In the genomic region with DNA sequence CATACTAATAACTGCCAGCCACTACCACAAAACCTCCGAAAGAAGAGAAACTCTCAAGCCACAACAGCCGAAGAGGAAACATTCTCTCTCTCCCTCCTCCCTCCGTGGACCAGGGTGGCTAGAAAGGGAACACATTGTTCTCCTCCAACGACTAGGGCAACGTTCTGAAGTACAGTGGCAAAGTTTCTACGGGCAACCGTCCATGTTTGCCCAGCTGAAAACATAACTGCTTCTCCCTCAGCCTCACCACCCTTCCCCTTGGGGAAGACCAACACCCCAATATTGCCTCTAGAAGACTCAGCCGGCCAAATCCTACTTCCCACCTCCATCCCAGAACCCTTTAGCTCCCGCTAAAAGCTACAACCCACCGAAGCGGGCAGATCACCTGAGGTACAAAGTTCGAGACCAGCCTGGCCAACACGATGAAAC, we compare ENCODE assay signal across 8 cellular contexts. TPM values are rescaled to one million over a fixed set of nuclear protein-coding genes. Genes with fewer than 3 reads are reported as not detected.
DNase-seq lines count a peak whose midpoint lies in the region; ATAC-seq lines count a peak whose summit lies in the region.

No MANE protein-coding gene starts in this region.

- DNase-seq in activated naive CD8-positive, alpha-beta T cell treated with anti-CD3 and anti-CD28 coated beads, Interleukin-2, amount 10 ng/mL, durations not matched to agents 7 days and 5 days: no peak
- DNase-seq in stimulated activated naive B cell treated with anti-CD40 and anti-IgM and Interleukin-4, amounts not matched to agents 10 μg/mL and 1 μg/mL and 100 μg/mL, for 72 hours: no peak
- DNase-seq in NCI-H2196 treated with DMSO at 0.1 percent for 48 hours (lab: John Stamatoyannopoulos, UW; ENCODE audit: unreplicated experiment) (no peak), NCI-H524 treated with DMSO at 0.1 percent for 48 hours (lab: John Stamatoyannopoulos, UW) (no peak)

- peak overlapping the region in 2 of 3 donors; percentile 8 to 70 for H3K27ac Mint-ChIP-seq in IgD-negative memory B cell
- H3K27ac Mint-ChIP-seq in activated naive CD8-positive, alpha-beta T cell treated with anti-CD3 and anti-CD28 coated beads, Interleukin-2, amount 10 ng/mL, durations not matched to agents 7 days and 5 days: no peak overlapping the region
- H3K27ac Mint-ChIP-seq in stimulated activated naive B cell treated with anti-CD40 and anti-IgM and Interleukin-4, amounts not matched to agents 10 μg/mL and 1 μg/mL and 100 μg/mL, for 72 hours: peak overlapping the region; percentile 89

- H3K27ac ChIP-seq in BLaER1 (peak overlapping the region; percentile 98), iPS-20b (ENCODE audit: low read length) (no peak overlapping the region)

- peaks cover 12% of the 10 kb centered on the region for H3K27me3 Mint-ChIP-seq in IgD-negative memory B cell
- H3K27me3 Mint-ChIP-seq in activated naive CD8-positive, alpha-beta T cell treated with anti-CD3 and anti-CD28 coated beads, Interleukin-2, amount 10 ng/mL, durations not matched to agents 7 days and 5 days: peaks cover 40% of the 10 kb centered on the region
- peaks cover 3 to 5% of the 10 kb centered on the region in 2 donors for H3K27me3 Mint-ChIP-seq in stimulated activated naive B cell treated with anti-CD40 and anti-IgM and Interleukin-4, amounts not matched to agents 10 μg/mL and 1 μg/mL and 100 μg/mL, for 72 hours

- peaks cover 11 to 15% (median 14%) of the 10 kb centered on the region in 3 donors for H3K4me1 Mint-ChIP-seq in IgD-negative memory B cell
- peaks cover 17% of the 10 kb centered on the region for H3K4me1 Mint-ChIP-seq in activated naive CD8-positive, alpha-beta T cell treated with anti-CD3 and anti-CD28 coated beads, Interleukin-2, amount 10 ng/mL, durations not matched to agents 7 days and 5 days
- H3K4me1 Mint-ChIP-seq in stimulated activated naive B cell treated with anti-CD40 and anti-IgM and Interleukin-4, amounts not matched to agents 10 μg/mL and 1 μg/mL and 100 μg/mL, for 72 hours: peaks cover 28 to 33% of the 10 kb centered on the region in 2 donors

- H3K4me3 Mint-ChIP-seq in IgD-negative memory B cell: peak overlapping the region; percentile 91 to 94 (median 92)
- peak overlapping the region; percentile 90 for H3K4me3 Mint-ChIP-seq in activated naive CD8-positive, alpha-beta T cell treated with anti-CD3 and anti-CD28 coated beads, Interleukin-2, amount 10 ng/mL, durations not matched to agents 7 days and 5 days
- peak overlapping the region; percentile 93 to 96 for H3K4me3 Mint-ChIP-seq in stimulated activated naive B cell treated with anti-CD40 and anti-IgM and Interleukin-4, amounts not matched to agents 10 μg/mL and 1 μg/mL and 100 μg/mL, for 72 hours

- H3K9ac ChIP-seq in BLaER1 (peak overlapping the region; percentile 97), iPS-20b (ENCODE audit: low read depth, low read length) (peak overlapping the region; percentile 94)

- no peak for ATAC-seq in activated naive CD8-positive, alpha-beta T cell treated with anti-CD3 and anti-CD28 coated beads, Interleukin-2, amount 10 ng/mL, durations not matched to agents 7 days and 5 days (ENCODE audit: low read depth)
- ATAC-seq in stimulated activated naive B cell treated with anti-CD40 and anti-IgM and Interleukin-4, amounts not matched to agents 10 μg/mL and 1 μg/mL and 100 μg/mL, for 72 hours (replicated peaks): no peak
- no peak for ATAC-seq in HG03442 (IDR thresholded peaks at IDR 0.05; ENCODE audit: unreplicated experiment)

- H3K4me3 ChIP-seq in BLaER1: peak overlapping the region; percentile 82
- H3K4me3 ChIP-seq in iPS-20b (ENCODE audit: low read length): peak overlapping the region; percentile 99

- H4K20me1 ChIP-seq in BLaER1: peaks cover 68% of the 10 kb centered on the region

- H3K9me3 ChIP-seq in BLaER1 (no peaks in the 10 kb centered on the region), iPS-20b (ENCODE audit: insufficient read depth, low read depth, low read length) (no peaks in the 10 kb centered on the region)

- H3K4me2 ChIP-seq in BLaER1: peak overlapping the region; percentile 88

- H3K36me3 ChIP-seq in BLaER1 (peaks cover 44% of the 10 kb centered on the region), iPS-20b (ENCODE audit: insufficient read depth, low read depth, low read length) (peaks cover 59% of the 10 kb centered on the region)

- POLR2A ChIA-PET in activated naive CD8-positive, alpha-beta T cell treated with anti-CD3 and anti-CD28 coated beads, Interleukin-2, amount 10 ng/mL, durations not matched to agents 7 days and 5 days (lab: Charles Lee): interaction anchor here (2.0 kb wide), 1 partner anchor 302 kb away, joined by 8 read pairs; no protein-coding TSS in a partner anchor

- H3K9me3 Mint-ChIP-seq in IgD-negative memory B cell: no peaks in the 10 kb centered on the region
- H3K9me3 Mint-ChIP-seq in activated naive CD8-positive, alpha-beta T cell treated with anti-CD3 and anti-CD28 coated beads, Interleukin-2, amount 10 ng/mL, durations not matched to agents 7 days and 5 days: no peaks in the 10 kb centered on the region
- no peaks in the 10 kb centered on the region for H3K9me3 Mint-ChIP-seq in stimulated activated naive B cell treated with anti-CD40 and anti-IgM and Interleukin-4, amounts not matched to agents 10 μg/mL and 1 μg/mL and 100 μg/mL, for 72 hours

- H3K27me3 ChIP-seq in BLaER1 (no peaks in the 10 kb centered on the region), iPS-20b (ENCODE audit: insufficient read depth, low read length) (no peaks in the 10 kb centered on the region)

- H3K4me1 ChIP-seq in BLaER1: peaks cover 37% of the 10 kb centered on the region
- H3K4me1 ChIP-seq in iPS-20b (ENCODE audit: insufficient read depth, low read length): peaks cover 9% of the 10 kb centered on the region; the same call in 1 of the 2 replicates

- H3K36me3 Mint-ChIP-seq in IgD-negative memory B cell: no peaks in the 10 kb centered on the region
- peaks cover 33% of the 10 kb centered on the region for H3K36me3 Mint-ChIP-seq in activated naive CD8-positive, alpha-beta T cell treated with anti-CD3 and anti-CD28 coated beads, Interleukin-2, amount 10 ng/mL, durations not matched to agents 7 days and 5 days
- peaks cover 17 to 23% of the 10 kb centered on the region in 2 donors for H3K36me3 Mint-ChIP-seq in stimulated activated naive B cell treated with anti-CD40 and anti-IgM and Interleukin-4, amounts not matched to agents 10 μg/mL and 1 μg/mL and 100 μg/mL, for 72 hours

RNA-seq across cellular contexts. Expression of gene GLUL, which starts 2.0 kb away (rescaled TPM):
- polyA plus RNA-seq in IgD-negative memory B cell: 26.2 TPM
- 10 to 100 TPM; 65.8 to 72.8 TPM for total RNA-seq in activated naive CD8-positive, alpha-beta T cell treated with anti-CD3 and anti-CD28 coated beads, Interleukin-2, amount 10 ng/mL, durations not matched to agents 7 days and 5 days

RNA-seq across cellular contexts. Expression of gene TEDDM1, which starts 10.8 kb away (rescaled TPM):
- polyA plus RNA-seq in IgD-negative memory B cell: 0.08 TPM
- total RNA-seq in activated naive CD8-positive, alpha-beta T cell treated with anti-CD3 and anti-CD28 coated beads, Interleukin-2, amount 10 ng/mL, durations not matched to agents 7 days and 5 days: not detected
